ENCODE assay signal across 25 cellular contexts in the genomic region with DNA sequence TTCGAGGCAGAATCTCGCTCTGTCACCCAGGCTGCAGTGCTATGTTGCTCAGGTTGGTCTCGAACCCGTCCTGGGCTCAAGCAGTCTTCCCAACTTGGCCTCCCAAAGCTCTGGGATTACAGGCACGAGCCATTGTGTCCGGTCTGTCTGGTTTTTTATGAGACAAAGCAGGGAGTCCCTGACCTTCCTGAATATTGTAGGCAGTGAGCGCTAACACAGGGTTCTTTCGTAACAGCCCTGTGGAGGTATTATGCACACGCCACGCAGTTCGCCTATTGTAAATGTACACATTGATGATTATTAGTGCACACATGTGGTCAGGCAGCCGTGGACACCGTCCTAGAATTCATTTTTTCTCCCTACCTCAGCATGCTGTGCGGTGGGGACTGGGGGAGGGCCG.
"Had no signal": no experiment of that assay in that cellular context is flagged by ENCODE, and none has a peak within 500 bp of the region (broad histone marks: within the 10 kb centered on the region; RNA-seq: fewer than 3 reads in every experiment).

No MANE protein-coding gene starts in this region.

- H3K9me3 Mint-ChIP-seq: activated CD4-positive, alpha-beta T cell treated with anti-CD3 and anti-CD28 coated beads, Interleukin-2, amount 10 ng/mL, durations not matched to agents 24 days and 14 days; activated CD8-positive, alpha-beta T cell treated with anti-CD3 and anti-CD28 coated beads for 36 hours; activated T-cell treated with anti-CD3 and anti-CD28 coated beads, Interleukin-2, amount 50 U/mL, for 72 hours; central memory CD8-positive, alpha-beta T cell; dendritic cell treated with granulocyte-macrophage colony-stimulating factor and Interleukin-4, amounts not matched to agents 40 ng/mL and 50 ng/mL, for 4 days; naive B cell; neural progenitor cell; T-helper 2 cell treated with Interferon-gamma antibody and Interleukin-4, amounts not matched to agents 5 μg/mL and 100 μg/mL, for 36 hours had no signal

- H3K27ac ChIP-seq: gastrocnemius medialis, left ventricle myocardium inferior, neural progenitor cell, parathyroid adenoma, right atrium auricular region, upper lobe of right lung, VCaP had no signal

- H3K4me2 ChIP-seq: neural progenitor cell had no signal

- H3K27ac Mint-ChIP-seq: activated CD4-positive, alpha-beta T cell treated with anti-CD3 and anti-CD28 coated beads, Interleukin-2, amount 10 ng/mL, durations not matched to agents 24 days and 14 days; activated CD8-positive, alpha-beta T cell treated with anti-CD3 and anti-CD28 coated beads for 36 hours; activated naive CD8-positive, alpha-beta T cell; activated T-cell treated with anti-CD3 and anti-CD28 coated beads, Interleukin-2, amount 50 U/mL, for 72 hours; dendritic cell treated with granulocyte-macrophage colony-stimulating factor and Interleukin-4, amounts not matched to agents 40 ng/mL and 50 ng/mL, for 4 days; naive B cell; neural progenitor cell; T-helper 2 cell treated with Interferon-gamma antibody and Interleukin-4, amounts not matched to agents 5 μg/mL and 100 μg/mL, for 36 hours had no signal

- H3K27me3 Mint-ChIP-seq: activated CD4-positive, alpha-beta T cell treated with anti-CD3 and anti-CD28 coated beads, Interleukin-2, amount 10 ng/mL, durations not matched to agents 24 days and 14 days; activated naive CD8-positive, alpha-beta T cell; central memory CD8-positive, alpha-beta T cell; naive B cell had no signal

- H3K9ac ChIP-seq: neural progenitor cell, parathyroid adenoma had no signal

- H3K4me1 ChIP-seq: neural progenitor cell had no signal

- H3K4me3 ChIP-seq: gastrocnemius medialis, left ventricle myocardium inferior, lung, neural progenitor cell, right atrium auricular region, upper lobe of right lung had no signal

- H3K27me3 ChIP-seq: gastrocnemius medialis, neural progenitor cell, right atrium auricular region, upper lobe of right lung had no signal

- H3K9me3 ChIP-seq: gastrocnemius medialis, left ventricle myocardium inferior, right atrium auricular region, thoracic aorta, upper lobe of right lung had no signal

- H3K4me3 Mint-ChIP-seq: activated CD4-positive, alpha-beta T cell treated with anti-CD3 and anti-CD28 coated beads, Interleukin-2, amount 10 ng/mL, durations not matched to agents 24 days and 14 days; activated CD8-positive, alpha-beta T cell treated with anti-CD3 and anti-CD28 coated beads for 36 hours; activated naive CD8-positive, alpha-beta T cell; activated T-cell treated with anti-CD3 and anti-CD28 coated beads, Interleukin-2, amount 50 U/mL, for 72 hours; central memory CD8-positive, alpha-beta T cell; dendritic cell treated with granulocyte-macrophage colony-stimulating factor and Interleukin-4, amounts not matched to agents 40 ng/mL and 50 ng/mL, for 4 days; naive B cell; neural progenitor cell; T-helper 2 cell treated with Interferon-gamma antibody and Interleukin-4, amounts not matched to agents 5 μg/mL and 100 μg/mL, for 36 hours had no signal

- DNase-seq: activated CD4-positive, alpha-beta T cell treated with anti-CD3 and anti-CD28 coated beads, Interleukin-2, amount 10 ng/mL, durations not matched to agents 24 days and 14 days; activated CD8-positive, alpha-beta T cell treated with anti-CD3 and anti-CD28 coated beads for 36 hours; activated naive CD4-positive, alpha-beta T cell treated with Interleukin-2 at 50 U/mL for 16 hours; activated T-cell treated with anti-CD3 and anti-CD28 coated beads, Interleukin-2, amount 50 U/mL, for 72 hours; anterior cingulate cortex; gastrocnemius medialis; glutamatergic neuron; islet precursor cell; left ventricle myocardium inferior; naive B cell; occipital lobe; stimulated activated CD4-positive, alpha-beta T cell treated with anti-CD3 and anti-CD28 coated beads, Interleukin-2, amount 100 ng/mL, for 48 hours; stimulated activated naive CD8-positive, alpha-beta T cell treated with anti-CD3 and anti-CD28 coated beads, Interleukin-15, Interleukin-2, amounts not matched to agents 100 U/mL and 50 U/mL, for 24 hours; T-helper 1 cell; upper lobe of right lung had no signal

- H3K36me3 Mint-ChIP-seq: activated naive CD8-positive, alpha-beta T cell; naive B cell; neural progenitor cell had no signal

- H3K79me2 ChIP-seq: parathyroid adenoma had no signal

- H2AFZ ChIP-seq: neural progenitor cell, parathyroid adenoma had no signal

- H3K36me3 ChIP-seq: gastrocnemius medialis, neural progenitor cell, thoracic aorta, upper lobe of right lung had no signal
